Comparison of ENCODE assay signal across 15 cellular contexts in the genomic region with DNA sequence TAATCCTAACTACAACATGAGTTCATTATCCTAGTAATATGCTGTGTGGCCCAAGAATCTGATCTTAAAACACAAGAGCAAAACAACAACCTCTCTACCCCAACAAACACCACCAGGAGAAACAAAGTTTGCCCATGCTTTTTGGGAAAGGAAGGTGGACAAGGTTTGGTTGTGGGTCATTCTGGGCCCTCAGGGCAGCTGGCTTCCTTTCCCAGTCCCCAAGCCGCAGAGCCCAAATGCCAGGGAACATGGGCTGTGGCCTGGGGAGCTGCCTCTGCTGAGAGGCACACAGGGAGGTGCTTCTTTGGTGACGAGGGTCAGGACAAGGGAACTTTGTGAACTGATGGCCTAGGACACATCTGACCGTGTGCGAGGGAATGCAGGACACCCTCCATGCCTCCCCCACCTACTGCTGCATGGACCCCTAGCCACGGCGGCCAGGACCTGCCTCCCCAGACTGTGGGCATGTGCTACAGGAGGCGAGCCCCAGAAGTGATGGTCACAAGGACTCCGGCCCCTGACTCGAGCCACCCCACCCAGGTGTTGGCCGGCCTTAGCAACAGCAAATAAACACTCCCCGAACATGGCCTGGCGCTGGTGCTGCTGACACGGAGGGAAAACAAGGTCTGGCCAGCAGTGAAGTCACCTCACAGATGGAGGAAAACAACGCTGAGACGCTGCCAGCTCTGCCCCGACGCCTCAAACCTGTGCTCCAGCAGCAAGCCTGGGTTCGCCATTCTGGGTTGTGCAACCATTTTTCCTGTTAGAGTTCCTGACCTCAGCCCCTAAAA. TPM values are rescaled to one million over a fixed set of nuclear protein-coding genes. Genes with fewer than 3 reads are reported as not detected.
DNase-seq lines count a peak whose midpoint lies in the region; ATAC-seq and TF ChIP-seq lines count a peak whose summit lies in the region.
"Had no signal": no experiment of that assay in that cellular context is flagged by ENCODE, and none has a peak within 500 bp of the region (broad histone marks: within the 10 kb centered on the region; RNA-seq: fewer than 3 reads in every experiment).

No MANE protein-coding gene starts in this region.

- CTCF ChIA-PET in IMR-90 (lab: Yijun Ruan, JAX), result no interaction called here

- no peaks in the 10 kb centered on the region for H3K27me3 ChIP-seq in IMR-90 (ENCODE audit: control insufficient read depth, insufficient read depth, low read length)
- no peaks in the 10 kb centered on the region for H3K27me3 ChIP-seq in left lung
- H3K27me3 ChIP-seq in skeletal muscle tissue (ENCODE audit: control insufficient read depth in 3 of 3, insufficient read depth in 3 of 3, low read length in 3 of 3), result no peaks in the 10 kb centered on the region
- H3K27me3 ChIP-seq: MG63 had no signal

- in situ Hi-C loops in IMR-90 (cut with MboI; ENCODE audit: low sequenced_read_pairs), result loop anchor here (25.0 kb wide), 1 partner anchor 511 kb away; a partner anchor contains a TSS

- POLR2A ChIA-PET in IMR-90 (lab: Charles Lee; ENCODE audit: unreplicated experiment), result no interaction called here

- no peak overlapping the region for H3K18ac ChIP-seq in IMR-90 (ENCODE audit: low read depth, low read length)

- H3K23ac ChIP-seq in IMR-90 (ENCODE audit: low read depth, low read length), result no peak overlapping the region

- dilution Hi-C loops in IMR-90 (cut with HindIII; ENCODE audit: low sequenced_read_pairs, unreplicated experiment), result no loop called here

- H3K9me3 ChIP-seq in IMR-90 (ENCODE audit: control insufficient read depth, insufficient read depth, low read length) (no peaks in the 10 kb centered on the region), left lung (no peaks in the 10 kb centered on the region), skeletal muscle tissue (ENCODE audit: control insufficient read depth in 3 of 3, low read length in 3 of 3) (no peaks in the 10 kb centered on the region)
- H3K9me3 ChIP-seq: MG63 had no signal

- H3K9me3 Mint-ChIP-seq in effector memory CD8-positive, alpha-beta T cell, result no peaks in the 10 kb centered on the region
- H3K9me3 Mint-ChIP-seq: activated T-helper 1 cell treated with anti-CD3 and anti-CD28 coated beads, Interleukin-12 subunit alpha, Interleukin-12 subunit beta, Interleukin-2, Interleukin-4 antibody, amounts not matched to agents 30 ng/mL and 10 ng/mL and 1 ng/mL, durations not matched to agents 14 hours and 24 hours and 36 hours; mesothelial cell of epicardium had no signal

- no peak for ATAC-seq in IMR-90 (ENCODE audit: low read depth)
- ATAC-seq in effector memory CD8-positive, alpha-beta T cell (replicated peaks), result no peak
- ATAC-seq in left lung, result peak; percentile 44
- no peak for ATAC-seq in GM19351 (IDR thresholded peaks at IDR 0.05; ENCODE audit: unreplicated experiment)
- no peak for ATAC-seq in GM19455 (IDR thresholded peaks at IDR 0.05; ENCODE audit: unreplicated experiment)
- ATAC-seq in HG02610 (IDR thresholded peaks at IDR 0.05; ENCODE audit: unreplicated experiment), result no peak

- no peak overlapping the region for H2BK120ac ChIP-seq in IMR-90 (ENCODE audit: low read depth, low read length)

- peak overlapping the region; percentile 5 for H2AK9ac ChIP-seq in IMR-90 (replicated peaks; ENCODE audit: low read depth, low read length, poor library complexity)

- intact Hi-C loops in IMR-90 (cut with micrococcal nuclease) (no loop called here), left lung (cut with DNase I) (no loop called here)

- no peak overlapping the region for H4K8ac ChIP-seq in IMR-90 (ENCODE audit: low read depth in 2 of 2, low read length in 2 of 2)

- no peak for TF ChIP-seq POLR2A in IMR-90 (IDR thresholded peaks at IDR 0.05; ENCODE audit: low read depth, low read length)

- peaks cover 9% of the 10 kb centered on the region for H3K36me3 Mint-ChIP-seq in effector memory CD8-positive, alpha-beta T cell (ENCODE audit: insufficient read depth)

- BruUV-seq in IMR-90 (replicated peaks; lab: Mats Ljungman, UMichigan), result no TSS peak

- no peak overlapping the region for H3K9ac ChIP-seq in IMR-90 (ENCODE audit: low read depth, low read length)
- no peak overlapping the region for H3K9ac ChIP-seq in skeletal muscle tissue (ENCODE audit: low read depth in 1 of 3, low read length in 3 of 3)
- H3K9ac ChIP-seq: parathyroid adenoma had no signal

- peaks cover 84% of the 10 kb centered on the region for H4K20me1 ChIP-seq in IMR-90 (ENCODE audit: insufficient read depth, low read length)

- no peaks in the 10 kb centered on the region for H3K4me1 Mint-ChIP-seq in effector memory CD8-positive, alpha-beta T cell (ENCODE audit: low read depth in 2 of 2)
- H3K4me1 Mint-ChIP-seq: mesothelial cell of epicardium had no signal

- no peak overlapping the region for H2BK15ac ChIP-seq in IMR-90 (ENCODE audit: low read depth, low read length)

- TF ChIP-seq CTCF in IMR-90 (conservative IDR thresholded peaks at IDR 0.05; ENCODE audit: low read depth, low read length), result no peak
- no peak for TF ChIP-seq CTCF in left lung (IDR thresholded peaks at IDR 0.05)

- no peaks in the 10 kb centered on the region for H3K27me3 Mint-ChIP-seq in effector memory CD8-positive, alpha-beta T cell

- no peak overlapping the region for H3K14ac ChIP-seq in IMR-90 (replicated peaks; ENCODE audit: low read depth, low read length)

- no peak for DNase-seq in IMR-90
- no peak for DNase-seq in effector memory CD8-positive, alpha-beta T cell
- peak; percentile 18 to 65 for DNase-seq in left lung
- no peak for DNase-seq in NK-92 treated with Interleukin-12 subunit alpha and Interleukin-12 subunit beta, amount 100 ng/mL, for 24 hours (lab: John Stamatoyannopoulos, UW)
- DNase-seq: activated CD4-positive, alpha-beta T cell treated with anti-CD3 and anti-CD28 coated beads, Interleukin-2, amount 50 U/mL, for 4 hours; anterior cingulate cortex; MG63; SHP77 treated with DMSO at 0.1 percent for 48 hours had no signal

- no peak overlapping the region for H3K4me3 Mint-ChIP-seq in effector memory CD8-positive, alpha-beta T cell
- H3K4me3 Mint-ChIP-seq: activated T-helper 1 cell treated with anti-CD3 and anti-CD28 coated beads, Interleukin-12 subunit alpha, Interleukin-12 subunit beta, Interleukin-2, Interleukin-4 antibody, amounts not matched to agents 30 ng/mL and 10 ng/mL and 1 ng/mL, durations not matched to agents 14 hours and 24 hours and 36 hours; mesothelial cell of epicardium had no signal

- no peak overlapping the region for H4K91ac ChIP-seq in IMR-90 (ENCODE audit: insufficient read depth, low read depth, low read length)

- WGBS in IMR-90 (ENCODE audit: extremely low coverage in 2 of 2, insufficient read length in 1 of 2), 2 experiments, result 85% methylated on average over 8 of the region's 18 CpGs; no CpG with 5 or more reads in 1 of the 2 experiments

- H3K4ac ChIP-seq in IMR-90 (ENCODE audit: low read depth, low read length), result no peak overlapping the region

- H3K36me3 ChIP-seq in IMR-90 (ENCODE audit: control insufficient read depth, insufficient read depth, low read length), result peaks cover 97% of the 10 kb centered on the region
- H3K36me3 ChIP-seq in left lung, result peaks cover 0 to 100% of the 10 kb centered on the region in 2 donors
- H3K36me3 ChIP-seq in skeletal muscle tissue (ENCODE audit: control insufficient read depth in 3 of 3, insufficient read depth in 3 of 3, low read length in 3 of 3), result peaks cover 47 to 56% (median 52%) of the 10 kb centered on the region in 3 donors

- no peak overlapping the region for H2AK5ac ChIP-seq in IMR-90 (ENCODE audit: low read depth, low read length)

- H3K4me2 ChIP-seq in IMR-90 (ENCODE audit: low read depth, low read length), result no peak overlapping the region

- no peaks in the 10 kb centered on the region for H3K9me1 ChIP-seq in IMR-90 (ENCODE audit: insufficient read depth, low read length)

- no peak overlapping the region for H3K27ac ChIP-seq in IMR-90 (ENCODE audit: insufficient read depth, low read length)
- no peak overlapping the region for H3K27ac ChIP-seq in left lung
- peak overlapping the region; percentile 33 for H3K27ac ChIP-seq in skeletal muscle tissue (ENCODE audit: low read depth, low read length)
- H3K27ac ChIP-seq: parathyroid adenoma had no signal

- H3K4me3 ChIP-seq in IMR-90 (ENCODE audit: insufficient read depth, low read depth, low read length) (no peak overlapping the region), left lung (no peak overlapping the region), skeletal muscle tissue (ENCODE audit: low read length in 3 of 3) (no peak overlapping the region)
- H3K4me3 ChIP-seq: MG63 had no signal

- no peak overlapping the region for H4K5ac ChIP-seq in IMR-90 (ENCODE audit: low read depth, low read length)

- peaks cover 32 to 89% of the 10 kb centered on the region in 2 experiments for H3K79me1 ChIP-seq in IMR-90 (ENCODE audit: low read depth in 1 of 2, low read length in 2 of 2)

- H2AFZ ChIP-seq in IMR-90 (replicated peaks; ENCODE audit: low read length, poor library complexity), result peak overlapping the region; percentile 35
- H2AFZ ChIP-seq: parathyroid adenoma had no signal

- peak overlapping the region; percentile 19 to 63 for H3K27ac Mint-ChIP-seq in effector memory CD8-positive, alpha-beta T cell
- H3K27ac Mint-ChIP-seq: activated T-helper 1 cell treated with anti-CD3 and anti-CD28 coated beads, Interleukin-12 subunit alpha, Interleukin-12 subunit beta, Interleukin-2, Interleukin-4 antibody, amounts not matched to agents 30 ng/mL and 10 ng/mL and 1 ng/mL, durations not matched to agents 14 hours and 24 hours and 36 hours; mesothelial cell of epicardium had no signal

- H3K4me1 ChIP-seq in IMR-90 (ENCODE audit: control insufficient read depth, insufficient read depth, low read length), result no peaks in the 10 kb centered on the region
- H3K4me1 ChIP-seq in left lung, result no peaks in the 10 kb centered on the region
- peaks cover 0 to 9% (median 3%) of the 10 kb centered on the region in 3 donors for H3K4me1 ChIP-seq in skeletal muscle tissue (ENCODE audit: control insufficient read depth in 3 of 3, insufficient read depth in 3 of 3, low read length in 3 of 3)
- H3K4me1 ChIP-seq: parathyroid adenoma had no signal

- H2BK5ac ChIP-seq in IMR-90 (ENCODE audit: low read depth, low read length, poor library complexity, severe bottlenecking), result no peak overlapping the region

- H3K56ac ChIP-seq in IMR-90 (ENCODE audit: extremely low read depth, insufficient read depth, low read length), result no peak overlapping the region

- no peak overlapping the region for H2BK20ac ChIP-seq in IMR-90 (ENCODE audit: low read depth, low read length)

- no peak for TF ChIP-seq RAD21 in IMR-90 (IDR thresholded peaks at IDR 0.05; ENCODE audit: low read length)

TF ChIP-seq in IMR-90, 13 proteins besides CTCF, POLR2A, EP300 and RAD21 (continues in another document):
- no peak for TF ChIP-seq NFE2L2 (IDR thresholded peaks at IDR 0.05; ENCODE audit: low read depth, low read length)

RNA-seq across cellular contexts. Expression of a gene that starts 55.6 kb away (rescaled TPM):
- total RNA-seq in IMR-90 (2012; rRNA removed), result 90.2 and 99.7 TPM in 2 replicates
- polyA plus RNA-seq in IMR-90 (2012; rRNA removed), result 135 and 136 TPM in 2 replicates
- polyA plus RNA-seq in IMR-90 (2012; cell fraction: cytosol; rRNA removed), result 134 and 143 TPM in 2 replicates
- polyA plus RNA-seq in IMR-90 (2012; cell fraction: nucleus; rRNA removed; ENCODE audit: low replicate concordance), result 216 and 234 TPM in 2 replicates
- total RNA-seq in left lung, result 100 to 1,000 TPM; 201 to 263 TPM
- 76.2 TPM for total RNA-seq in skeletal muscle tissue

RNA-seq across cellular contexts. Expression of a gene that starts 56.5 kb away (rescaled TPM):
- total RNA-seq in IMR-90 (2012; rRNA removed) (221 and 383 TPM in 2 replicates), left lung (100 to 1,000 TPM; 504 to 551 TPM), skeletal muscle tissue (104 TPM)
- polyA plus RNA-seq in IMR-90 (2012; rRNA removed), result 258 and 269 TPM in 2 replicates
- polyA plus RNA-seq in IMR-90 (2012; cell fraction: cytosol; rRNA removed), result 105 and 120 TPM in 2 replicates
- polyA plus RNA-seq in IMR-90 (2012; cell fraction: nucleus; rRNA removed; ENCODE audit: low replicate concordance), result 20.5 and 87.7 TPM in 2 replicates

Comparison
In these comparisons a context has a peak if more than half of its experiments do, and no peak if none do; other contexts are left out.
1. DNase-seq: peak in left lung (2 of 2); none in IMR-90 (single experiment), effector memory CD8-positive, alpha-beta T cell (0 of 3) and NK-92 treated with Interleukin-12 subunit alpha and Interleukin-12 subunit beta, amount 100 ng/mL, for 24 hours (single experiment).